ENCODE assay signal across 8 cellular contexts in the genomic region with DNA sequence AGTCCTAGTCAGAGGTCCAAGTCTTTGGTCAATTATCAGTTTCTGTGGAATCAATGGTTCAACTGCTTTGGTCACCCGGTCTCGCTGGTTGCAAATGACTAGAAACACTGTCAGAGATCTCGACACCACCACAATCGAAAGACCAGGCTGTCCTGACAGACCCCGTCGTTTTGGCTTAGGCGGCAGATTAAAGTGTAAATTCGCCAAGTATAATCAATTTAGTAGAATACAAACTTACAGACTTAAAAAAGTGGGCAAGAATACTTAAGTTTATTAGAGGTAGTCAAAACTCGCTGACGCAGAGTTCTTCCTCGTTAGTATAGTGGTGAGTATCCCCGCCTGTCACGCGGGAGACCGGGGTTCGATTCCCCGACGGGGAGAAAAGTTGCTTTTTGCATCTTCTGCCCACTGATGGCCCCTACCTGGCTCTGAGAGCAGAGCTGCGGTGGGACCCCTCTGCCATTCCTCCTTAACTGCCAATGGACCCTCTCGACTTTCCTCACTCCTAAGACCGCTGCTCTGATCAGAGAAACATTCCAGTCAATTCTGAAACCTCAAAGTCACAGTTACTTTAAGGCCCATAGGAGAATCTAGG. TPM values are rescaled to one million over a fixed set of nuclear protein-coding genes. Genes with fewer than 3 reads are reported as not detected.
A peak's percentile ranks its signal among the peaks of the same experiment; 100 is the strongest.
DNase-seq lines count a peak whose midpoint lies in the region; ATAC-seq and TF ChIP-seq lines count a peak whose summit lies in the region.

No MANE protein-coding gene starts in this region.

- H3K4me3 Mint-ChIP-seq in HFFc6, result peak overlapping the region; percentile 94

- DNase-seq in DMS53 treated with DMSO at 0.1 percent for 48 hours (lab: John Stamatoyannopoulos, UW; ENCODE audit: unreplicated experiment), result peak; percentile 55
- DNase-seq in HFFc6, result peak; percentile 68
- DNase-seq in NCI-H226, result peak; percentile 52
- DNase-seq in choroid plexus epithelial cell (ENCODE audit: low read depth), result peak; percentile 84
- DNase-seq in left lobe of liver (ENCODE audit: low spot score), result peak; percentile 62
- DNase-seq in stimulated activated CD4-positive, alpha-beta T cell treated with anti-CD3 and anti-CD28 coated beads, Interleukin-4, amount 100 ng/mL, for 1 hour, result peak; percentile 83

- H3K4me1 Mint-ChIP-seq in HFFc6 (ENCODE audit: low read depth), result peaks cover 35% of the 10 kb centered on the region

- H3K27me3 Mint-ChIP-seq in HFFc6 (ENCODE audit: insufficient read depth), result peaks cover 6% of the 10 kb centered on the region

- H3K27ac Mint-ChIP-seq in HFFc6, result peak overlapping the region; percentile 76

- TF ChIP-seq CTCF in HFFc6 (IDR thresholded peaks at IDR 0.05) (no peak), choroid plexus epithelial cell (conservative IDR thresholded peaks at IDR 0.05; ENCODE audit: low read depth, low read length) (no peak)

- H3K36me3 Mint-ChIP-seq in HFFc6 (ENCODE audit: low read depth), result no peaks in the 10 kb centered on the region

- no peaks in the 10 kb centered on the region for H3K9me3 Mint-ChIP-seq in HFFc6

- H3K4me3 ChIP-seq in choroid plexus epithelial cell (ENCODE audit: low read depth, low read length), result peak overlapping the region; percentile 54

- peak; percentile 44 to 57 for ATAC-seq in activated CD4-positive, CD25-positive, alpha-beta regulatory T cell treated with anti-CD3 and anti-CD28 coated beads, Interleukin-2, amount 50 U/mL, for 24 hours
- peak; percentile 59 for ATAC-seq in left lobe of liver
- no peak for ATAC-seq in GM19023 (IDR thresholded peaks at IDR 0.05; ENCODE audit: unreplicated experiment)

RNA-seq across cellular contexts. Expression of gene ZNF184, which starts 30.6 kb away (rescaled TPM):
- 1 to 10 TPM; 3.8 to 5.2 (median 4.1) TPM for total RNA-seq in HFFc6 (2021; fragmentation: NEBNext Ultra II Directional; extraction: Animal tissue kit (Norgen Biotek cat#: 25700))
- 1.5 TPM for total RNA-seq in left lobe of liver
